11 cellular contexts compared by ENCODE assay signal in genomic region chr19:49761625-49762311, GRCh38. TPM values are rescaled to one million over a fixed set of nuclear protein-coding genes. Genes with fewer than 3 reads are reported as not detected.
A peak's percentile ranks its signal among the peaks of the same experiment; 100 is the strongest.
DNase-seq lines count a peak whose midpoint lies in the region; TF ChIP-seq lines count a peak whose summit lies in the region.
"Had no signal": no experiment of that assay in that cellular context is flagged by ENCODE, and none has a peak within 500 bp of the region (broad histone marks: within the 10 kb centered on the region; RNA-seq: fewer than 3 reads in every experiment).

No MANE protein-coding gene starts in this region.

- H3K4me3 Mint-ChIP-seq in activated CD4-positive, alpha-beta T cell treated with anti-CD3 and anti-CD28 coated beads, Interleukin-2, amount 10 ng/mL, durations not matched to agents 7 days and 5 days, result peak overlapping the region; percentile 57
- H3K4me3 Mint-ChIP-seq in activated CD4-positive, alpha-beta memory T cell treated with anti-CD3 and anti-CD28 coated beads for 36 hours, result no peak overlapping the region

- peak overlapping the region; percentile 87 for H3K27ac Mint-ChIP-seq in activated CD4-positive, alpha-beta T cell treated with anti-CD3 and anti-CD28 coated beads, Interleukin-2, amount 10 ng/mL, durations not matched to agents 7 days and 5 days
- no peak overlapping the region for H3K27ac Mint-ChIP-seq in activated CD4-positive, alpha-beta memory T cell treated with anti-CD3 and anti-CD28 coated beads for 36 hours

- no peaks in the 10 kb centered on the region for H3K36me3 ChIP-seq in left ventricle myocardium inferior
- no peaks in the 10 kb centered on the region for H3K36me3 ChIP-seq in thymus (ENCODE audit: control insufficient read depth, insufficient read depth)
- H3K36me3 ChIP-seq: HAP-1 had no signal

- no peaks in the 10 kb centered on the region for H3K9me3 Mint-ChIP-seq in activated CD4-positive, alpha-beta T cell treated with anti-CD3 and anti-CD28 coated beads, Interleukin-2, amount 10 ng/mL, durations not matched to agents 7 days and 5 days
- H3K9me3 Mint-ChIP-seq in activated CD4-positive, alpha-beta memory T cell treated with anti-CD3 and anti-CD28 coated beads for 36 hours, result no peaks in the 10 kb centered on the region

- CTCF ChIA-PET in activated CD4-positive, alpha-beta T cell treated with anti-CD3 and anti-CD28 coated beads, Interleukin-2, amount 10 ng/mL, durations not matched to agents 7 days and 5 days (lab: Charles Lee), result no interaction called here
- CTCF ChIA-PET in activated CD4-positive, alpha-beta memory T cell treated with anti-CD3 and anti-CD28 coated beads for 36 hours (lab: Charles Lee), result no interaction called here

- no peaks in the 10 kb centered on the region for H3K27me3 Mint-ChIP-seq in activated CD4-positive, alpha-beta T cell treated with anti-CD3 and anti-CD28 coated beads, Interleukin-2, amount 10 ng/mL, durations not matched to agents 7 days and 5 days
- H3K27me3 Mint-ChIP-seq in activated CD4-positive, alpha-beta memory T cell treated with anti-CD3 and anti-CD28 coated beads for 36 hours, result no peaks in the 10 kb centered on the region

- POLR2A ChIA-PET in activated CD4-positive, alpha-beta T cell treated with anti-CD3 and anti-CD28 coated beads, Interleukin-2, amount 10 ng/mL, durations not matched to agents 7 days and 5 days (lab: Charles Lee), result no interaction called here
- POLR2A ChIA-PET in activated CD4-positive, alpha-beta memory T cell treated with anti-CD3 and anti-CD28 coated beads for 36 hours (lab: Charles Lee), result no interaction called here

- H3K4me1 ChIP-seq in left ventricle myocardium inferior, result peaks cover 15% of the 10 kb centered on the region
- peaks cover 6% of the 10 kb centered on the region for H3K4me1 ChIP-seq in thymus (ENCODE audit: control insufficient read depth, insufficient read depth, low read length)

- H3K4me1 Mint-ChIP-seq in activated CD4-positive, alpha-beta T cell treated with anti-CD3 and anti-CD28 coated beads, Interleukin-2, amount 10 ng/mL, durations not matched to agents 7 days and 5 days, result peaks cover 16% of the 10 kb centered on the region
- peaks cover 13% of the 10 kb centered on the region for H3K4me1 Mint-ChIP-seq in activated CD4-positive, alpha-beta memory T cell treated with anti-CD3 and anti-CD28 coated beads for 36 hours (ENCODE audit: low read depth)

- H3K9me3 ChIP-seq in left ventricle myocardium inferior (replicated peaks) (no peaks in the 10 kb centered on the region), thymus (ENCODE audit: control insufficient read depth) (no peaks in the 10 kb centered on the region)
- H3K9me3 ChIP-seq: HAP-1 had no signal

- DNase-seq in activated CD4-positive, alpha-beta T cell treated with anti-CD3 and anti-CD28 coated beads, Interleukin-2, amount 10 ng/mL, durations not matched to agents 7 days and 5 days, result peak; percentile 33
- no peak for DNase-seq in activated CD4-positive, alpha-beta T cell treated with anti-CD3 and anti-CD28 coated beads, Interleukin-2, amount 50 U/mL, for 1 hour
- peak; percentile 17 for DNase-seq in activated CD4-positive, alpha-beta memory T cell treated with anti-CD3 and anti-CD28 coated beads for 36 hours
- DNase-seq in left ventricle myocardium inferior (peak; percentile 36), coronary artery (ENCODE audit: low spot score) (no peak), substantia nigra (lab: John Stamatoyannopoulos, UW) (no peak), RKO (ENCODE audit: low spot score) (no peak)

- H3K27me3 ChIP-seq in left ventricle myocardium inferior (ENCODE audit: low read depth), result no peaks in the 10 kb centered on the region
- H3K27me3 ChIP-seq in thymus (ENCODE audit: control insufficient read depth, insufficient read depth), result no peaks in the 10 kb centered on the region

- WGBS in thymus, result 75% methylated on average over 16 of the region's 16 CpGs

- TF ChIP-seq CTCF in left ventricle myocardium inferior (IDR thresholded peaks at IDR 0.05; ENCODE audit: borderline replicate concordance) (peak; percentile 47), coronary artery (IDR thresholded peaks at IDR 0.05) (no peak)

- H3K4me3 ChIP-seq in left ventricle myocardium inferior (peak overlapping the region; percentile 30), thymus (ENCODE audit: low read length) (peak overlapping the region; percentile 15), coronary artery (no peak overlapping the region)
- H3K4me3 ChIP-seq: HAP-1 had no signal

- H3K27ac ChIP-seq in left ventricle myocardium inferior (replicated peaks) (peak overlapping the region; percentile 80), thymus (ENCODE audit: low read depth) (peak overlapping the region; percentile 70), coronary artery (peak overlapping the region in 1 of 2 donors; percentile 81), substantia nigra (ENCODE audit: low read depth, low read length, poor library complexity, severe bottlenecking) (no peak overlapping the region)
- H3K27ac ChIP-seq: C4-2B had no signal

- intact Hi-C loops in activated CD4-positive, alpha-beta memory T cell treated with anti-CD3 and anti-CD28 coated beads for 36 hours (cut with micrococcal nuclease), result no loop called here
- intact Hi-C loops in left ventricle myocardium inferior (cut with micrococcal nuclease), result no loop called here

- peaks cover 3% of the 10 kb centered on the region for H3K36me3 Mint-ChIP-seq in activated CD4-positive, alpha-beta T cell treated with anti-CD3 and anti-CD28 coated beads, Interleukin-2, amount 10 ng/mL, durations not matched to agents 7 days and 5 days (ENCODE audit: low read depth)
- H3K36me3 Mint-ChIP-seq in activated CD4-positive, alpha-beta memory T cell treated with anti-CD3 and anti-CD28 coated beads for 36 hours, result peaks cover 3% of the 10 kb centered on the region

RNA-seq across cellular contexts. Expression of gene TSKS, which starts 1.3 kb away (rescaled TPM):
- 1 to 10 TPM; 4.5 to 5.4 TPM for total RNA-seq in activated CD4-positive, alpha-beta T cell treated with anti-CD3 and anti-CD28 coated beads, Interleukin-2, amount 10 ng/mL, durations not matched to agents 7 days and 5 days
- total RNA-seq in activated CD4-positive, alpha-beta memory T cell treated with anti-CD3 and anti-CD28 coated beads for 36 hours, result under 1 TPM; 0.40 to 0.63 TPM
- total RNA-seq in left ventricle myocardium inferior, result 0.38 TPM
- polyA plus RNA-seq in thymus, result 2.4 TPM
- total RNA-seq: myocyte had no signal

RNA-seq across cellular contexts. Expression of gene AP2A1, which starts 5.0 kb away (rescaled TPM):
- total RNA-seq in activated CD4-positive, alpha-beta T cell treated with anti-CD3 and anti-CD28 coated beads, Interleukin-2, amount 10 ng/mL, durations not matched to agents 7 days and 5 days, result 10 to 100 TPM; 77.2 to 87.9 TPM
- 10 to 100 TPM; 86.0 to 88.4 TPM for total RNA-seq in activated CD4-positive, alpha-beta memory T cell treated with anti-CD3 and anti-CD28 coated beads for 36 hours
- 65.5 TPM for total RNA-seq in left ventricle myocardium inferior
- polyA plus RNA-seq in thymus, result 26.5 TPM

RNA-seq across cellular contexts. Expression of gene FUZ, which starts 51.3 kb away (rescaled TPM):
- 10 to 100 TPM; 13.3 to 13.9 TPM for total RNA-seq in activated CD4-positive, alpha-beta T cell treated with anti-CD3 and anti-CD28 coated beads, Interleukin-2, amount 10 ng/mL, durations not matched to agents 7 days and 5 days
- total RNA-seq in activated CD4-positive, alpha-beta memory T cell treated with anti-CD3 and anti-CD28 coated beads for 36 hours, result 10 to 100 TPM; 15.2 to 16.2 TPM
- 18.3 TPM for total RNA-seq in left ventricle myocardium inferior
- 20.9 TPM for polyA plus RNA-seq in thymus

RNA-seq across cellular contexts. Expression of gene MED25, which starts 56.3 kb away (rescaled TPM):
- total RNA-seq in activated CD4-positive, alpha-beta T cell treated with anti-CD3 and anti-CD28 coated beads, Interleukin-2, amount 10 ng/mL, durations not matched to agents 7 days and 5 days, result 10 to 100 TPM; 57.9 to 62.7 TPM
- total RNA-seq in activated CD4-positive, alpha-beta memory T cell treated with anti-CD3 and anti-CD28 coated beads for 36 hours, result 10 to 100 TPM; 45.6 to 50.2 TPM
- total RNA-seq in left ventricle myocardium inferior, result 65.8 TPM
- 48.0 TPM for polyA plus RNA-seq in thymus

Comparison
In these comparisons a context has a peak if more than half of its experiments do, and no peak if none do; other contexts are left out.
1. DNase-seq: peak in activated CD4-positive, alpha-beta T cell treated with anti-CD3 and anti-CD28 coated beads, Interleukin-2, amount 10 ng/mL, durations not matched to agents 7 days and 5 days (single experiment), activated CD4-positive, alpha-beta memory T cell treated with anti-CD3 and anti-CD28 coated beads for 36 hours (single experiment) and left ventricle myocardium inferior (single experiment); none in activated CD4-positive, alpha-beta T cell treated with anti-CD3 and anti-CD28 coated beads, Interleukin-2, amount 50 U/mL, for 1 hour (single experiment), coronary artery (single experiment), substantia nigra (0 of 49) and RKO (single experiment).